ENCODE assay signal across 1 cellular context in the genomic region with DNA sequence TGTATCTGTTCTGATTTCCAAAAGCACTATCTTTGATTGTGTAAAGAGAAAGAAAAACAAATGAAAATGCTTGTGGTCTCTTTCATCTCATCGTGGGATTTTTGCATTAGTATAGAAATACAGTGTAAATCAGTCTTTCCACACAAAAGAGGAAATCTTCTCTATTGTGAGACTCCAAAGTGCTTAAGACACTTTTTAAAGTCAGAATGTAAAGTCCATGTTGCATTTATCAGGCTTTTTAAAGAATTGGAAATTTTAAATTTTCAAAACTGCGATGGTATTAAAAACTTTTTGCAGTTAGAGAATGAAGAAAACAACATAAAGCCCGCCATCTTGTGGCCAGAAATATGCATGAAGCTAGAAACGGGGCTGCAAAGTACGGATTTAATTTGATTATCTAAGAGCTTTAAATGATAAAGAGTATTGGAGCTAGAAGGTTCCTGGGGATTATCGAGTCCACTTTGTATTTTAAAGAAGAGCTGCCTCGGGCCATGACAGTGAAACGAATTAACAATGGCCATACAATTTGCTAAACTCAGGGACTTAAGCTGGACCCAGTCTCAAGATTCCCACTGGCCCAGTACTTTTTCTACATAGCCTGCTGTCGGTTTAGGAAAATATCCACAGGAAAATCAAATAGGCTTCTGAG.
TF ChIP-seq lines count a peak whose summit lies in the region.

No MANE protein-coding gene starts in this region.

TF ChIP-seq in GM23338, 12 proteins besides CTCF, POLR2A, EP300 and RAD21 (continued from another document):
- TF ChIP-seq JUNB (IDR thresholded peaks at IDR 0.05; ENCODE audit: unreplicated experiment): no peak
TF ChIP-seq in GM23338: peak in this region for 0.
